In the genomic region with DNA sequence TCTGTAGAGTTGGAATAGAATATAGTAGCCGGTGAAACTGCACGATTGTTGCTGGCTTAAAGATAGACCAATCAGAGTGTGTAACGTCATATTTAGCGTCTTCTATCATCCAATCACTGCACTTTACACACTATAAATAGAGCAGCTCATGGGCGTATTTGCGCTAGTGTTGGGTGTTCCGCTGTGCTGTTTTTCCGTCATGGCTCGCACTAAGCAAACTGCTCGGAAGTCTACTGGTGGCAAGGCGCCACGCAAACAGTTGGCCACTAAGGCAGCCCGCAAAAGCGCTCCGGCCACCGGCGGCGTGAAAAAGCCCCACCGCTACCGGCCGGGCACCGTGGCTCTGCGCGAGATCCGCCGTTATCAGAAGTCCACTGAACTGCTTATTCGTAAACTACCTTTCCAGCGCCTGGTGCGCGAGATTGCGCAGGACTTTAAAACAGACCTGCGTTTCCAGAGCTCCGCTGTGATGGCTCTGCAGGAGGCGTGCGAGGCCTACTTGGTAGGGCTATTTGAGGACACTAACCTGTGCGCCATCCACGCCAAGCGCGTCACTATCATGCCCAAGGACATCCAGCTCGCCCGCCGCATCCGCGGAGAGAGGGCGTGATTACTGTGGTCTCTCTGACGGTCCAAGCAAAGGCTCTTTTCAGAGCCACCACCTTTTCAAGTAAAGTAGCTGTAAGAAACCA, we compare ENCODE assay signal across 8 cellular contexts. TPM values are rescaled to one million over a fixed set of nuclear protein-coding genes. Genes with fewer than 3 reads are reported as not detected.
DNase-seq lines count a peak whose midpoint lies in the region; ATAC-seq and TF ChIP-seq lines count a peak whose summit lies in the region.

No MANE protein-coding gene starts in this region.

- TF ChIP-seq EP300 in neural cell (conservative IDR thresholded peaks at IDR 0.05; ENCODE audit: poor library complexity, severe bottlenecking) (peak; percentile 47), transverse colon (IDR thresholded peaks at IDR 0.05; ENCODE audit: low read depth) (peak; percentile 12)

- DNase-seq in KG1 (lab: John Stamatoyannopoulos, UW) (peak; percentile 80), fibroblast of villous mesenchyme (ENCODE audit: low read depth) (peak; percentile 93), transverse colon (peak; percentile 87)
- DNase-seq in activated gamma-delta T cell treated with anti-CD3 and anti-CD28 coated beads, Interleukin-2, amount 50 U/mL, for 16 hours (ENCODE audit: low read depth): peak; percentile 56

- WGBS in transverse colon (ENCODE audit: low coverage in 1 of 2), 2 donors: 0 to 2% methylated on average over 4 to 43 of the region's 46 CpGs

- H3K79me2 ChIP-seq in DOHH2 (ENCODE audit: control insufficient read depth, low read length) (no peaks in the 10 kb centered on the region), neural cell (replicated peaks; ENCODE audit: insufficient read depth, low read length) (no peaks in the 10 kb centered on the region)

- H3K36me3 ChIP-seq in DOHH2 (ENCODE audit: control insufficient read depth, low read length) (peaks cover 12% of the 10 kb centered on the region), neural cell (ENCODE audit: insufficient read depth, low read length) (no peaks in the 10 kb centered on the region), transverse colon (no peaks in the 10 kb centered on the region)

- H3K9me3 ChIP-seq in DOHH2 (ENCODE audit: control insufficient read depth, insufficient read depth, low read length) (no peaks in the 10 kb centered on the region; the same call in 1 of the 2 replicates), neural cell (ENCODE audit: low read length) (no peaks in the 10 kb centered on the region), transverse colon (no peaks in the 10 kb centered on the region)

- H3K9me2 ChIP-seq in DOHH2 (replicated peaks; ENCODE audit: control insufficient read depth, low read length) (no peaks in the 10 kb centered on the region), neural cell (ENCODE audit: insufficient read depth, low read length) (no peaks in the 10 kb centered on the region)

- H3K9ac ChIP-seq in neural cell (ENCODE audit: low read length): peak overlapping the region; percentile 80

- H3K27ac ChIP-seq in DOHH2 (ENCODE audit: low read depth, low read length) (peak overlapping the region; percentile 99), neural cell (ENCODE audit: low read length) (peak overlapping the region; percentile 89), transverse colon (peak overlapping the region; percentile 93 to 99 (median 98))

- H3K4me1 ChIP-seq in DOHH2 (ENCODE audit: control insufficient read depth, low read length): peaks cover 44% of the 10 kb centered on the region
- H3K4me1 ChIP-seq in transverse colon: peaks cover 0 to 11% (median 5%) of the 10 kb centered on the region in 4 donors

- H3F3A ChIP-seq in DOHH2 (ENCODE audit: control insufficient read depth, insufficient read depth) (peaks cover 23% of the 10 kb centered on the region), neural cell (ENCODE audit: insufficient read depth, low read length, poor library complexity, severe bottlenecking) (peaks cover 12% of the 10 kb centered on the region)

- peak; percentile 54 for ATAC-seq in GM21723 (IDR thresholded peaks at IDR 0.05; ENCODE audit: unreplicated experiment)

- no peaks in the 10 kb centered on the region for H4K20me1 ChIP-seq in DOHH2 (ENCODE audit: control insufficient read depth, insufficient read depth, low read depth, low read length)
- H4K20me1 ChIP-seq in neural cell (ENCODE audit: insufficient read depth): no peaks in the 10 kb centered on the region

- in situ Hi-C loops in transverse colon (cut with MboI; ENCODE audit: low pct_ligation_motif_present in 1 of 4, low pct_unique_long_range_greater_than_20kb in 1 of 4, low sequenced_read_pairs in 3 of 4): loop anchor here in 1 of 4 donors (10.0 kb wide), 1 partner anchor 184 kb away; a partner anchor contains a TSS

- H3K4me3 ChIP-seq in DOHH2 (ENCODE audit: low read length) (peak overlapping the region; percentile 99), fibroblast of villous mesenchyme (ENCODE audit: low read depth, low read length) (peak overlapping the region; percentile 79), neural cell (ENCODE audit: low read length) (peak overlapping the region; percentile 86), transverse colon (peak overlapping the region; percentile 48 to 68 (median 58))

- H3K4me2 ChIP-seq in DOHH2 (ENCODE audit: low read length): peak overlapping the region; percentile 96
- H3K4me2 ChIP-seq in neural cell (ENCODE audit: low read length): peak overlapping the region; percentile 86

- no peaks in the 10 kb centered on the region for H3K27me3 ChIP-seq in DOHH2 (ENCODE audit: control insufficient read depth, low read length)
- no peaks in the 10 kb centered on the region for H3K27me3 ChIP-seq in neural cell (ENCODE audit: insufficient read depth, low read depth, low read length)
- H3K27me3 ChIP-seq in transverse colon: no peaks in the 10 kb centered on the region

- peak overlapping the region; percentile 51 for H2AFZ ChIP-seq in neural cell (ENCODE audit: low read depth, low read length)

- no peak for TF ChIP-seq CTCF in DOHH2 (IDR thresholded peaks at IDR 0.05; ENCODE audit: low read depth, low read length, poor library complexity, severe bottlenecking)
- TF ChIP-seq CTCF in fibroblast of villous mesenchyme (IDR thresholded peaks at IDR 0.05; ENCODE audit: insufficient read depth, low read depth, low read length): no peak
- peak; percentile 22 for TF ChIP-seq CTCF in neural cell (IDR thresholded peaks at IDR 0.05; ENCODE audit: poor library complexity, severe bottlenecking)
- TF ChIP-seq CTCF in transverse colon (IDR thresholded peaks at IDR 0.05): peak in 1 of 5 experiments; percentile 11

- intact Hi-C loops in transverse colon (cut with DNase I; ENCODE audit: low total_unique reads): no loop called here

- no peak for TF ChIP-seq RAD21 in neural cell (conservative IDR thresholded peaks at IDR 0.05)

- TF ChIP-seq POLR2A in Raji (IDR thresholded peaks at IDR 0.05; ENCODE audit: insufficient read depth, low read depth, low read length): peak; percentile 100
- TF ChIP-seq POLR2A in transverse colon (IDR thresholded peaks at IDR 0.05): peak; percentile 100

TF ChIP-seq in neural cell, 6 proteins besides CTCF, POLR2A, EP300 and RAD21:
- no peak for TF ChIP-seq EZH2 (IDR thresholded peaks at IDR 0.05; ENCODE audit: borderline replicate concordance, insufficient read depth, low read length, poor library complexity, severe bottlenecking)
- peak; percentile 100 for TF ChIP-seq POLR2AphosphoS5 (IDR thresholded peaks at IDR 0.05)
- TF ChIP-seq REST (IDR thresholded peaks at IDR 0.05; ENCODE audit: borderline replicate concordance): peak; percentile 85
- TF ChIP-seq MXI1 (conservative IDR thresholded peaks at IDR 0.05; ENCODE audit: poor library complexity, severe bottlenecking): peak; percentile 66
- TF ChIP-seq SMC3 (conservative IDR thresholded peaks at IDR 0.05; ENCODE audit: poor library complexity): no peak
- peak; percentile 88 for TF ChIP-seq TAF1 (IDR thresholded peaks at IDR 0.05; ENCODE audit: low read depth)
TF ChIP-seq in neural cell: peak in this region for 4.

RNA-seq across cellular contexts. Expression of gene TRIM38, which starts 57.8 kb away (rescaled TPM):
- total RNA-seq in fibroblast of villous mesenchyme (7.7 and 13.8 TPM in 2 replicates), transverse colon (10 to 100 TPM in 2 of 4 donors, 1 to 10 TPM in 2; 9.4 to 14.4 (median 9.9) TPM)
- polyA plus RNA-seq in neural cell: not detected in 2 replicates
- polyA minus RNA-seq in neural cell: not detected in 2 replicates

Comparison
In these comparisons a context has a peak if more than half of its experiments do, and no peak if none do; other contexts are left out.
1. Peak in every context shown above with its lines: DNase-seq, ATAC-seq, H3K4me3 ChIP-seq and H3K27ac ChIP-seq.